ENCODE assay signal across 1 cellular context in the genomic region with DNA sequence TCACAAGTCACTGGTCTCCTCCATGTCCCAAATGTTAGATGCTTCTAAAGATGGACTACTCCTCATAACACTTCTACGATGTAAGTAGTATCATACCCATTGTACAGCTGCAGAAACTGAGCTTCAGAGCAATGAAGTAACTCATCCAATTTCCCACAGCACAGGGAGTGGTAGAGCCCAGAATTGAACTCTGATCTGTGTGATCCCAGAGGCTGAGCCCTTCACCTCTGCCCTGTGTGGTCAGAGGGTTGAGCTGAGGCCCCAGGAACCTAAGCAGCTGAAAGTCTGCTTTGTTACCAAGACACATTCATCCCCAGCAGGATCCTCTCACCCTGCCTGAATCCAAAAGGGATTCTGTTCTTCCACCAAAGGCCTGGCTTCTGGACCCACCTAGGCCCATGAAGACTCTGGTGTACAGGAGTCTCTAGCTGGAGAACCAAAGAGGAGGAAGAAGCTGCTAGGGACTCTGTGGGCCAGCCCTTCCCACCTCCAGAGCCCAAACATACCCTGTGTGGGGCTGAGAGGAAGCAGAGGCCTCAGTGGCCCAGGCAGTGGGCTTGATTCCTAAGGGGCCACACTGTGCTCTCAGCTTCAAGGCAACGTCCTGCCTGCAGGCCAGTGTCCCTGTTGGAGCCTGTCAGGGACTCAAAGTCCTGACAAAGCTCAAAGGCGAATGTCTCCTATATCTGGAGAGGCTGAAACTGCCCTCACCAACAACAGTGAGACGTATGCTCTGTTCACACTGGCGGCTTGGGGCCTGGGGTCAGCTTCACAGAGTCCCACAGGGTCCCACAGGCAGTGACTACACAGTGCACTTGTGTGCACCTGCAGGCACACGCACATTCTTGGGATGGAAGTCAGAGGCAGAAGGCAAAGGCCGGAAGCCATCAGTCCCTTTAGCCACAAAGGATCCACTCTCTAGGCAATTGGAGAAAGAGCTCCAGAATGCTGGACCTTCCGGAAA.
TF ChIP-seq lines count a peak whose summit lies in the region.

No MANE protein-coding gene starts in this region.

TF ChIP-seq in HepG2, 621 proteins besides CTCF, POLR2A, EP300 and RAD21 (continued from another document and continues in another):
- TF ChIP-seq, protein P1, sequence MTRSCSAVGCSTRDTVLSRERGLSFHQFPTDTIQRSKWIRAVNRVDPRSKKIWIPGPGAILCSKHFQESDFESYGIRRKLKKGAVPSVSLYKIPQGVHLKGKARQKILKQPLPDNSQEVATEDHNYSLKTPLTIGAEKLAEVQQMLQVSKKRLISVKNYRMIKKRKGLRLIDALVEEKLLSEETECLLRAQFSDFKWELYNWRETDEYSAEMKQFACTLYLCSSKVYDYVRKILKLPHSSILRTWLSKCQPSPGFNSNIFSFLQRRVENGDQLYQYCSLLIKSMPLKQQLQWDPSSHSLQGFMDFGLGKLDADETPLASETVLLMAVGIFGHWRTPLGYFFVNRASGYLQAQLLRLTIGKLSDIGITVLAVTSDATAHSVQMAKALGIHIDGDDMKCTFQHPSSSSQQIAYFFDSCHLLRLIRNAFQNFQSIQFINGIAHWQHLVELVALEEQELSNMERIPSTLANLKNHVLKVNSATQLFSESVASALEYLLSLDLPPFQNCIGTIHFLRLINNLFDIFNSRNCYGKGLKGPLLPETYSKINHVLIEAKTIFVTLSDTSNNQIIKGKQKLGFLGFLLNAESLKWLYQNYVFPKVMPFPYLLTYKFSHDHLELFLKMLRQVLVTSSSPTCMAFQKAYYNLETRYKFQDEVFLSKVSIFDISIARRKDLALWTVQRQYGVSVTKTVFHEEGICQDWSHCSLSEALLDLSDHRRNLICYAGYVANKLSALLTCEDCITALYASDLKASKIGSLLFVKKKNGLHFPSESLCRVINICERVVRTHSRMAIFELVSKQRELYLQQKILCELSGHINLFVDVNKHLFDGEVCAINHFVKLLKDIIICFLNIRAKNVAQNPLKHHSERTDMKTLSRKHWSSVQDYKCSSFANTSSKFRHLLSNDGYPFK (CRISPR knock-in tag; IDR thresholded peaks at IDR 0.05; ENCODE audit: borderline replicate concordance), result no peak
- TF ChIP-seq TEAD3 (CRISPR knock-in tag; optimal IDR thresholded peaks at IDR 0.05; ENCODE audit: borderline replicate concordance), result peak; percentile 12
- TF ChIP-seq, protein P2, sequence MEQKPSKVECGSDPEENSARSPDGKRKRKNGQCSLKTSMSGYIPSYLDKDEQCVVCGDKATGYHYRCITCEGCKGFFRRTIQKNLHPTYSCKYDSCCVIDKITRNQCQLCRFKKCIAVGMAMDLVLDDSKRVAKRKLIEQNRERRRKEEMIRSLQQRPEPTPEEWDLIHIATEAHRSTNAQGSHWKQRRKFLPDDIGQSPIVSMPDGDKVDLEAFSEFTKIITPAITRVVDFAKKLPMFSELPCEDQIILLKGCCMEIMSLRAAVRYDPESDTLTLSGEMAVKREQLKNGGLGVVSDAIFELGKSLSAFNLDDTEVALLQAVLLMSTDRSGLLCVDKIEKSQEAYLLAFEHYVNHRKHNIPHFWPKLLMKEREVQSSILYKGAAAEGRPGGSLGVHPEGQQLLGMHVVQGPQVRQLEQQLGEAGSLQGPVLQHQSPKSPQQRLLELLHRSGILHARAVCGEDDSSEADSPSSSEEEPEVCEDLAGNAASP (CRISPR knock-in tag; IDR thresholded peaks at IDR 0.05; ENCODE audit: borderline replicate concordance), result peak; percentile 66; the same call in 1 of the 2 replicates
- TF ChIP-seq ZNF20 (CRISPR knock-in tag; IDR thresholded peaks at IDR 0.05), result no peak
- TF ChIP-seq SALL1 (CRISPR knock-in tag; IDR thresholded peaks at IDR 0.05), result peak; percentile 61
- TF ChIP-seq ZKSCAN1 (IDR thresholded peaks at IDR 0.05; ENCODE audit: low read length), result 0 out of 2 replicates have a peak, but pooled peaks have one; percentile 33
- TF ChIP-seq KDM5A (IDR thresholded peaks at IDR 0.05; ENCODE audit: borderline replicate concordance, low read length), result no peak
- TF ChIP-seq ELF3 (CRISPR knock-in tag; IDR thresholded peaks at IDR 0.05), result peak; percentile 53; the same call in 1 of the 2 replicates
- TF ChIP-seq TGIF2 (CRISPR knock-in tag; IDR thresholded peaks at IDR 0.05), result no peak
- TF ChIP-seq ZNF598 (CRISPR knock-in tag; IDR thresholded peaks at IDR 0.05; ENCODE audit: borderline replicate concordance), result peak; percentile 12; the same call in 1 of the 2 replicates
- TF ChIP-seq ZFY (CRISPR knock-in tag; IDR thresholded peaks at IDR 0.05), result peak; percentile 49; the same call in 1 of the 2 replicates
- peak; percentile 67; the same call in 1 of the 2 replicates for TF ChIP-seq CBFB (CRISPR knock-in tag; IDR thresholded peaks at IDR 0.05)
- TF ChIP-seq FOXM1 (CRISPR knock-in tag; IDR thresholded peaks at IDR 0.05), result no peak
- peak; percentile 83 for TF ChIP-seq RXRA (CRISPR knock-in tag; IDR thresholded peaks at IDR 0.05)
- TF ChIP-seq ZNF446 (CRISPR knock-in tag; IDR thresholded peaks at IDR 0.05), result no peak
- peak; percentile 34; the same call in 1 of the 2 replicates for TF ChIP-seq CREM (IDR thresholded peaks at IDR 0.05)
- TF ChIP-seq CREM (CRISPR knock-in tag; IDR thresholded peaks at IDR 0.05), result no peak
- TF ChIP-seq, protein P3, sequence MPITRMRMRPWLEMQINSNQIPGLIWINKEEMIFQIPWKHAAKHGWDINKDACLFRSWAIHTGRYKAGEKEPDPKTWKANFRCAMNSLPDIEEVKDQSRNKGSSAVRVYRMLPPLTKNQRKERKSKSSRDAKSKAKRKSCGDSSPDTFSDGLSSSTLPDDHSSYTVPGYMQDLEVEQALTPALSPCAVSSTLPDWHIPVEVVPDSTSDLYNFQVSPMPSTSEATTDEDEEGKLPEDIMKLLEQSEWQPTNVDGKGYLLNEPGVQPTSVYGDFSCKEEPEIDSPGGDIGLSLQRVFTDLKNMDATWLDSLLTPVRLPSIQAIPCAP (CRISPR knock-in tag; IDR thresholded peaks at IDR 0.05; ENCODE audit: low read depth), result no peak
- TF ChIP-seq KIAA2018 (CRISPR knock-in tag; IDR thresholded peaks at IDR 0.05; ENCODE audit: borderline replicate concordance), result no peak
- TF ChIP-seq ZNF747 (CRISPR knock-in tag; IDR thresholded peaks at IDR 0.05; ENCODE audit: borderline replicate concordance), result no peak
- TF ChIP-seq, protein P4, sequence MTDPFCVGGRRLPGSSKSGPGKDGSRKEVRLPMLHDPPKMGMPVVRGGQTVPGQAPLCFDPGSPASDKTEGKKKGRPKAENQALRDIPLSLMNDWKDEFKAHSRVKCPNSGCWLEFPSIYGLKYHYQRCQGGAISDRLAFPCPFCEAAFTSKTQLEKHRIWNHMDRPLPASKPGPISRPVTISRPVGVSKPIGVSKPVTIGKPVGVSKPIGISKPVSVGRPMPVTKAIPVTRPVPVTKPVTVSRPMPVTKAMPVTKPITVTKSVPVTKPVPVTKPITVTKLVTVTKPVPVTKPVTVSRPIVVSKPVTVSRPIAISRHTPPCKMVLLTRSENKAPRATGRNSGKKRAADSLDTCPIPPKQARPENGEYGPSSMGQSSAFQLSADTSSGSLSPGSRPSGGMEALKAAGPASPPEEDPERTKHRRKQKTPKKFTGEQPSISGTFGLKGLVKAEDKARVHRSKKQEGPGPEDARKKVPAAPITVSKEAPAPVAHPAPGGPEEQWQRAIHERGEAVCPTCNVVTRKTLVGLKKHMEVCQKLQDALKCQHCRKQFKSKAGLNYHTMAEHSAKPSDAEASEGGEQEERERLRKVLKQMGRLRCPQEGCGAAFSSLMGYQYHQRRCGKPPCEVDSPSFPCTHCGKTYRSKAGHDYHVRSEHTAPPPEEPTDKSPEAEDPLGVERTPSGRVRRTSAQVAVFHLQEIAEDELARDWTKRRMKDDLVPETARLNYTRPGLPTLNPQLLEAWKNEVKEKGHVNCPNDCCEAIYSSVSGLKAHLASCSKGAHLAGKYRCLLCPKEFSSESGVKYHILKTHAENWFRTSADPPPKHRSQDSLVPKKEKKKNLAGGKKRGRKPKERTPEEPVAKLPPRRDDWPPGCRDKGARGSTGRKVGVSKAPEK (CRISPR knock-in tag; IDR thresholded peaks at IDR 0.05; ENCODE audit: borderline replicate concordance), result no peak
- TF ChIP-seq KDM3A (CRISPR knock-in tag; IDR thresholded peaks at IDR 0.05; ENCODE audit: low read depth), result no peak; the same call in 1 of the 2 replicates
- no peak for TF ChIP-seq HOXA7 (CRISPR knock-in tag; IDR thresholded peaks at IDR 0.05)
- no peak; the same call in 1 of the 2 replicates for TF ChIP-seq ZNF343 (CRISPR knock-in tag; IDR thresholded peaks at IDR 0.05)
- TF ChIP-seq SRY (CRISPR knock-in tag; IDR thresholded peaks at IDR 0.05), result no peak
- TF ChIP-seq ZNF777 (CRISPR knock-in tag; IDR thresholded peaks at IDR 0.05), result no peak
- no peak for TF ChIP-seq ZNF136 (CRISPR knock-in tag; IDR thresholded peaks at IDR 0.05; ENCODE audit: low read depth)
- TF ChIP-seq, protein P5, sequence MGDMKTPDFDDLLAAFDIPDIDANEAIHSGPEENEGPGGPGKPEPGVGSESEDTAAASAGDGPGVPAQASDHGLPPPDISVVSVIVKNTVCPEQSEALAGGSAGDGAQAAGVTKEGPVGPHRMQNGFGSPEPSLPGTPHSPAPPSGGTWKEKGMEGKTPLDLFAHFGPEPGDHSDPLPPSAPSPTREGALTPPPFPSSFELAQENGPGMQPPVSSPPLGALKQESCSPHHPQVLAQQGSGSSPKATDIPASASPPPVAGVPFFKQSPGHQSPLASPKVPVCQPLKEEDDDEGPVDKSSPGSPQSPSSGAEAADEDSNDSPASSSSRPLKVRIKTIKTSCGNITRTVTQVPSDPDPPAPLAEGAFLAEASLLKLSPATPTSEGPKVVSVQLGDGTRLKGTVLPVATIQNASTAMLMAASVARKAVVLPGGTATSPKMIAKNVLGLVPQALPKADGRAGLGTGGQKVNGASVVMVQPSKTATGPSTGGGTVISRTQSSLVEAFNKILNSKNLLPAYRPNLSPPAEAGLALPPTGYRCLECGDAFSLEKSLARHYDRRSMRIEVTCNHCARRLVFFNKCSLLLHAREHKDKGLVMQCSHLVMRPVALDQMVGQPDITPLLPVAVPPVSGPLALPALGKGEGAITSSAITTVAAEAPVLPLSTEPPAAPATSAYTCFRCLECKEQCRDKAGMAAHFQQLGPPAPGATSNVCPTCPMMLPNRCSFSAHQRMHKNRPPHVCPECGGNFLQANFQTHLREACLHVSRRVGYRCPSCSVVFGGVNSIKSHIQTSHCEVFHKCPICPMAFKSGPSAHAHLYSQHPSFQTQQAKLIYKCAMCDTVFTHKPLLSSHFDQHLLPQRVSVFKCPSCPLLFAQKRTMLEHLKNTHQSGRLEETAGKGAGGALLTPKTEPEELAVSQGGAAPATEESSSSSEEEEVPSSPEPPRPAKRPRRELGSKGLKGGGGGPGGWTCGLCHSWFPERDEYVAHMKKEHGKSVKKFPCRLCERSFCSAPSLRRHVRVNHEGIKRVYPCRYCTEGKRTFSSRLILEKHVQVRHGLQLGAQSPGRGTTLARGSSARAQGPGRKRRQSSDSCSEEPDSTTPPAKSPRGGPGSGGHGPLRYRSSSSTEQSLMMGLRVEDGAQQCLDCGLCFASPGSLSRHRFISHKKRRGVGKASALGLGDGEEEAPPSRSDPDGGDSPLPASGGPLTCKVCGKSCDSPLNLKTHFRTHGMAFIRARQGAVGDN (CRISPR knock-in tag; IDR thresholded peaks at IDR 0.05), result peak; percentile 70
- no peak for TF ChIP-seq KAT2B (IDR thresholded peaks at IDR 0.05; ENCODE audit: borderline replicate concordance, low read depth, low read length)
- TF ChIP-seq TRIM24 (CRISPR knock-in tag; IDR thresholded peaks at IDR 0.05), result 0 out of 2 replicates have a peak, but pooled peaks have one; percentile 46
- TF ChIP-seq KDM1A (CRISPR knock-in tag; IDR thresholded peaks at IDR 0.05), result peak; percentile 100
- no peak for TF ChIP-seq NFYB (CRISPR knock-in tag; IDR thresholded peaks at IDR 0.05)
- peak; percentile 40; the same call in 1 of the 2 replicates for TF ChIP-seq ZNF614 (CRISPR knock-in tag; IDR thresholded peaks at IDR 0.05; ENCODE audit: borderline replicate concordance)
- no peak for TF ChIP-seq SOX6 (IDR thresholded peaks at IDR 0.05)
- peak; percentile 76 for TF ChIP-seq SOX6 (CRISPR knock-in tag; IDR thresholded peaks at IDR 0.05)
- peak; percentile 60; the same call in 1 of the 2 replicates for TF ChIP-seq ZNF3 (CRISPR knock-in tag; IDR thresholded peaks at IDR 0.05)
- 0 out of 2 replicates have a peak, but pooled peaks have one; percentile 9 for TF ChIP-seq BORCS8-MEF2B (CRISPR knock-in tag; IDR thresholded peaks at IDR 0.05)
